In the genomic region with DNA sequence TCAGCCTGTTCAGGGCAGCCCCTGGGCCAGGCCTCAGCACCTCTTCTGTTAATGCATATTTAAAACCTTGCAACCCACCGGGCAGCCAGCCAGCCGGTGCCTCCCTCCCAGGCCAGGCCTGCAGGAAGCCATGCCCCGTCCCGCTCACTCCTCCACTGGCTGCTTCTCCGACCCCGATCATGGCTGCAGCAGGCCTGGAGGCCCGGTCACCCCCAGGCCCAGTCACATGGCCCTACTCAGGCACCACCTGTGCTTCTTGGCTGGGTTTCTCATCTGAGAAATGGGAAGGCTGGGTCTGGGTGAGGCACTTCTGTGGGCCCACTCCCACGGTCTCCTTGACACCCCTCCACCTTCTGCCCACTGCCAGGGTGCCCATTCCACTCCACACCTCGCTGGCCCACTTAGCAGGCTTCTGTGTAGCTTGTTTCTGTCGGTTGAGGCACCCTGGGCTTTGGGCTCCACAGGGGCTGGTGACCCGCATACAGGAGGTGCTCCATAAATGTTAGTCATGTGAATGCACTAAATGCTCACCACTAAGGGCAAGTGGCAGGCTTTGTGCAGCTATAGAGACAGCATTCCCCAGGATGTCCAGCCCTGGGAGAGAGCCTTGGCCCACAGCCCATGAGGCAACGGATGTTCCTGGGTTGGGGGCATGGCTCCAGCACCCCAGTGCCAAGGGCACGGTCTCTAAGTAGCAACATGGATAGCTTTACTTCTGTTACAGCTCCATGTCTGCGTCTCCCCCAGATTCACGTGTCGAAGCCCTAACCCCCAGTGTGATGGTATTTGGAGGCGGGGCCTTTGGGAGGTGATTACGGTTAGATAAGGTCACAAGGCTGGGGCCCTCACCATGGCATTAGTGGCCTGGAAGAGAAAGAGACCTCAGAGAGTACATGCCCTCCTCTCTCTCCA, we compare ENCODE assay signal across 30 cellular contexts.
"Had no signal": no experiment of that assay in that cellular context is flagged by ENCODE, and none has a peak within 500 bp of the region (broad histone marks: within the 10 kb centered on the region; RNA-seq: fewer than 3 reads in every experiment).

No MANE protein-coding gene starts in this region.

- ATAC-seq: left lung; lower lobe of right lung; natural killer cell treated with Interleukin-12 subunit alpha and Interleukin-12 subunit beta and Interleukin-15 and Interleukin-18, amount 100 ng/mL, for 72 hours; sciatic nerve; stimulated activated memory B cell treated with anti-CD40 and anti-IgM and Interleukin-4, amounts not matched to agents 10 μg/mL and 1 μg/mL and 100 μg/mL, for 72 hours; stimulated activated naive CD8-positive, alpha-beta T cell treated with anti-CD3 and anti-CD28 coated beads, Interleukin-15, amount 100 ng/mL, for 72 hours; T-helper 17 cell; WTC11 had no signal

- FAIRE-seq: bronchial epithelial cell, colon, frontal cortex, islet of Langerhans had no signal

- H3K27ac ChIP-seq: left lung, lower lobe of right lung, neutrophil, skin epidermis, thyroid gland, upper lobe of left lung had no signal

- H3K9me3 ChIP-seq: left lung, lower lobe of right lung, neutrophil, thyroid gland, upper lobe of left lung had no signal

- DNase-seq: activated CD4-positive, alpha-beta memory T cell treated with anti-CD3 and anti-CD28 coated beads, Interleukin-2, amount 10 ng/mL, durations not matched to agents 7 days and 5 days; activated CD4-positive, alpha-beta T cell treated with anti-CD3 and anti-CD28 coated beads for 1 hour; activated CD4-positive, alpha-beta T cell treated with anti-CD3 and anti-CD28 coated beads, Interleukin-2, amount 10 ng/mL, durations not matched to agents 7 days and 5 days; activated CD8-positive, alpha-beta memory T cell treated with anti-CD3 and anti-CD28 coated beads, Interleukin-2, amount 50 U/mL, for 48 hours; activated gamma-delta T cell; activated naive CD4-positive, alpha-beta T cell treated with anti-CD3 and anti-CD28 coated beads, Interleukin-2, amount 10 ng/mL, durations not matched to agents 7 days and 5 days; activated naive CD8-positive, alpha-beta T cell treated with anti-CD3 and anti-CD28 coated beads, Interleukin-2, amount 10 ng/mL, durations not matched to agents 7 days and 5 days; activated T-cell treated with anti-CD3 and anti-CD28 coated beads, Interleukin-2, amount 50 U/mL, for 24 hours; amniotic stem cell; dermis blood vessel endothelial cell; effector CD8-positive, alpha-beta T cell; left lung; lower lobe of right lung; mesendoderm; stimulated activated CD4-positive, alpha-beta T cell treated with anti-CD3 and anti-CD28 coated beads, Interleukin-4, amount 100 ng/mL, for 24 hours; stimulated activated naive CD8-positive, alpha-beta T cell treated with anti-CD3 and anti-CD28 coated beads, Interleukin-15, amount 100 ng/mL, for 72 hours; T-helper 17 cell; T1000; thyroid gland had no signal

- H3K36me3 ChIP-seq: left lung, lower lobe of right lung, neutrophil, thyroid gland, upper lobe of left lung had no signal

- H3K4me1 ChIP-seq: left lung, lower lobe of right lung, thyroid gland, upper lobe of left lung had no signal

- H3K4me3 ChIP-seq: left lung, lower lobe of right lung, skin epidermis, thyroid gland, upper lobe of left lung had no signal

- H3K27me3 ChIP-seq: left lung, neutrophil, thyroid gland, upper lobe of left lung had no signal
